Comparison of ENCODE assay signal across 1 cellular context in the genomic region with DNA sequence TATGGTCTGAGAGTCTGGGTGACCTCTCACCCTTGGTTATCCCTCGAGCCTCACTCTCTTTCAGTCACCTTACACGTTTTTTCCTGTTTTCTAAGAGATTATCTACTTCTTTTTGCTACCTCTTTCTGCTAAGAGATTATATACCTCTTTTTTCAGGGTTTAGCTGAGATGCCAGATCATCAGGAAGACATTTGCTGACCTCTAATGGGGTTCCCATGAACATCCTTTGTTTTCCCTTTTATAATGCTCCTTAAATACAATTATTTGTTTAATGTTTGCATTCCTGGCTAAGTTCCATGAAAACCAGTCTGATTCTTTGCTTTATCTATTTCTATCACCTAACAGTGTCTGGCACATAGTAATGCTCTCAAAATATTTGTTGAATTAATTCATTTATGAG.
TF ChIP-seq lines count a peak whose summit lies in the region.

No MANE protein-coding gene starts in this region.

TF ChIP-seq in GM12878, 131 proteins besides CTCF, POLR2A, EP300 and RAD21:
- TF ChIP-seq NRF1 (conservative IDR thresholded peaks at IDR 0.05; ENCODE audit: low read depth, low read length) = no peak
- no peak for TF ChIP-seq RFX5 (IDR thresholded peaks at IDR 0.05; ENCODE audit: low read depth, low read length)
- no peak for TF ChIP-seq MXI1 (IDR thresholded peaks at IDR 0.05; ENCODE audit: low read depth, low read length)
- TF ChIP-seq, protein P1, sequence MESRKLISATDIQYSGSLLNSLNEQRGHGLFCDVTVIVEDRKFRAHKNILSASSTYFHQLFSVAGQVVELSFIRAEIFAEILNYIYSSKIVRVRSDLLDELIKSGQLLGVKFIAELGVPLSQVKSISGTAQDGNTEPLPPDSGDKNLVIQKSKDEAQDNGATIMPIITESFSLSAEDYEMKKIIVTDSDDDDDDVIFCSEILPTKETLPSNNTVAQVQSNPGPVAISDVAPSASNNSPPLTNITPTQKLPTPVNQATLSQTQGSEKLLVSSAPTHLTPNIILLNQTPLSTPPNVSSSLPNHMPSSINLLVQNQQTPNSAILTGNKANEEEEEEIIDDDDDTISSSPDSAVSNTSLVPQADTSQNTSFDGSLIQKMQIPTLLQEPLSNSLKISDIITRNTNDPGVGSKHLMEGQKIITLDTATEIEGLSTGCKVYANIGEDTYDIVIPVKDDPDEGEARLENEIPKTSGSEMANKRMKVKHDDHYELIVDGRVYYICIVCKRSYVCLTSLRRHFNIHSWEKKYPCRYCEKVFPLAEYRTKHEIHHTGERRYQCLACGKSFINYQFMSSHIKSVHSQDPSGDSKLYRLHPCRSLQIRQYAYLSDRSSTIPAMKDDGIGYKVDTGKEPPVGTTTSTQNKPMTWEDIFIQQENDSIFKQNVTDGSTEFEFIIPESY (IDR thresholded peaks at IDR 0.05) = no peak
- TF ChIP-seq, protein P2, sequence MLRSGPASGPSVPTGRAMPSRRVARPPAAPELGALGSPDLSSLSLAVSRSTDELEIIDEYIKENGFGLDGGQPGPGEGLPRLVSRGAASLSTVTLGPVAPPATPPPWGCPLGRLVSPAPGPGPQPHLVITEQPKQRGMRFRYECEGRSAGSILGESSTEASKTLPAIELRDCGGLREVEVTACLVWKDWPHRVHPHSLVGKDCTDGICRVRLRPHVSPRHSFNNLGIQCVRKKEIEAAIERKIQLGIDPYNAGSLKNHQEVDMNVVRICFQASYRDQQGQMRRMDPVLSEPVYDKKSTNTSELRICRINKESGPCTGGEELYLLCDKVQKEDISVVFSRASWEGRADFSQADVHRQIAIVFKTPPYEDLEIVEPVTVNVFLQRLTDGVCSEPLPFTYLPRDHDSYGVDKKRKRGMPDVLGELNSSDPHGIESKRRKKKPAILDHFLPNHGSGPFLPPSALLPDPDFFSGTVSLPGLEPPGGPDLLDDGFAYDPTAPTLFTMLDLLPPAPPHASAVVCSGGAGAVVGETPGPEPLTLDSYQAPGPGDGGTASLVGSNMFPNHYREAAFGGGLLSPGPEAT (IDR thresholded peaks at IDR 0.05; ENCODE audit: low read depth) = no peak
- TF ChIP-seq RELA (IDR thresholded peaks at IDR 0.05; ENCODE audit: borderline replicate concordance, partially characterized antibody) = no peak
- TF ChIP-seq, protein P3, sequence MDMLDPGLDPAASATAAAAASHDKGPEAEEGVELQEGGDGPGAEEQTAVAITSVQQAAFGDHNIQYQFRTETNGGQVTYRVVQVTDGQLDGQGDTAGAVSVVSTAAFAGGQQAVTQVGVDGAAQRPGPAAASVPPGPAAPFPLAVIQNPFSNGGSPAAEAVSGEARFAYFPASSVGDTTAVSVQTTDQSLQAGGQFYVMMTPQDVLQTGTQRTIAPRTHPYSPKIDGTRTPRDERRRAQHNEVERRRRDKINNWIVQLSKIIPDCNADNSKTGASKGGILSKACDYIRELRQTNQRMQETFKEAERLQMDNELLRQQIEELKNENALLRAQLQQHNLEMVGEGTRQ (IDR thresholded peaks at IDR 0.05; ENCODE audit: borderline replicate concordance, low read depth, low read length) = no peak
- TF ChIP-seq FOS (IDR thresholded peaks at IDR 0.05; ENCODE audit: borderline replicate concordance, extremely low read depth, insufficient read length) = no peak
- TF ChIP-seq LARP7 (IDR thresholded peaks at IDR 0.05) = no peak
- no peak for TF ChIP-seq SREBF2 (IDR thresholded peaks at IDR 0.05; ENCODE audit: low read length)
- TF ChIP-seq, protein P4, sequence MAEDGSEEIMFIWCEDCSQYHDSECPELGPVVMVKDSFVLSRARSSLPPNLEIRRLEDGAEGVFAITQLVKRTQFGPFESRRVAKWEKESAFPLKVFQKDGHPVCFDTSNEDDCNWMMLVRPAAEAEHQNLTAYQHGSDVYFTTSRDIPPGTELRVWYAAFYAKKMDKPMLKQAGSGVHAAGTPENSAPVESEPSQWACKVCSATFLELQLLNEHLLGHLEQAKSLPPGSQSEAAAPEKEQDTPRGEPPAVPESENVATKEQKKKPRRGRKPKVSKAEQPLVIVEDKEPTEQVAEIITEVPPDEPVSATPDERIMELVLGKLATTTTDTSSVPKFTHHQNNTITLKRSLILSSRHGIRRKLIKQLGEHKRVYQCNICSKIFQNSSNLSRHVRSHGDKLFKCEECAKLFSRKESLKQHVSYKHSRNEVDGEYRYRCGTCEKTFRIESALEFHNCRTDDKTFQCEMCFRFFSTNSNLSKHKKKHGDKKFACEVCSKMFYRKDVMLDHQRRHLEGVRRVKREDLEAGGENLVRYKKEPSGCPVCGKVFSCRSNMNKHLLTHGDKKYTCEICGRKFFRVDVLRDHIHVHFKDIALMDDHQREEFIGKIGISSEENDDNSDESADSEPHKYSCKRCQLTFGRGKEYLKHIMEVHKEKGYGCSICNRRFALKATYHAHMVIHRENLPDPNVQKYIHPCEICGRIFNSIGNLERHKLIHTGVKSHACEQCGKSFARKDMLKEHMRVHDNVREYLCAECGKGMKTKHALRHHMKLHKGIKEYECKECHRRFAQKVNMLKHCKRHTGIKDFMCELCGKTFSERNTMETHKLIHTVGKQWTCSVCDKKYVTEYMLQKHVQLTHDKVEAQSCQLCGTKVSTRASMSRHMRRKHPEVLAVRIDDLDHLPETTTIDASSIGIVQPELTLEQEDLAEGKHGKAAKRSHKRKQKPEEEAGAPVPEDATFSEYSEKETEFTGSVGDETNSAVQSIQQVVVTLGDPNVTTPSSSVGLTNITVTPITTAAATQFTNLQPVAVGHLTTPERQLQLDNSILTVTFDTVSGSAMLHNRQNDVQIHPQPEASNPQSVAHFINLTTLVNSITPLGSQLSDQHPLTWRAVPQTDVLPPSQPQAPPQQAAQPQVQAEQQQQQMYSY (CRISPR knock-in tag; IDR thresholded peaks at IDR 0.05) = no peak
- TF ChIP-seq, protein P5, sequence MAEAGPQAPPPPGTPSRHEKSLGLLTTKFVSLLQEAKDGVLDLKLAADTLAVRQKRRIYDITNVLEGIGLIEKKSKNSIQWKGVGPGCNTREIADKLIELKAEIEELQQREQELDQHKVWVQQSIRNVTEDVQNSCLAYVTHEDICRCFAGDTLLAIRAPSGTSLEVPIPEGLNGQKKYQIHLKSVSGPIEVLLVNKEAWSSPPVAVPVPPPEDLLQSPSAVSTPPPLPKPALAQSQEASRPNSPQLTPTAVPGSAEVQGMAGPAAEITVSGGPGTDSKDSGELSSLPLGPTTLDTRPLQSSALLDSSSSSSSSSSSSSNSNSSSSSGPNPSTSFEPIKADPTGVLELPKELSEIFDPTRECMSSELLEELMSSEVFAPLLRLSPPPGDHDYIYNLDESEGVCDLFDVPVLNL (IDR thresholded peaks at IDR 0.05; ENCODE audit: low read depth, low read length) = no peak
- TF ChIP-seq, protein P6, sequence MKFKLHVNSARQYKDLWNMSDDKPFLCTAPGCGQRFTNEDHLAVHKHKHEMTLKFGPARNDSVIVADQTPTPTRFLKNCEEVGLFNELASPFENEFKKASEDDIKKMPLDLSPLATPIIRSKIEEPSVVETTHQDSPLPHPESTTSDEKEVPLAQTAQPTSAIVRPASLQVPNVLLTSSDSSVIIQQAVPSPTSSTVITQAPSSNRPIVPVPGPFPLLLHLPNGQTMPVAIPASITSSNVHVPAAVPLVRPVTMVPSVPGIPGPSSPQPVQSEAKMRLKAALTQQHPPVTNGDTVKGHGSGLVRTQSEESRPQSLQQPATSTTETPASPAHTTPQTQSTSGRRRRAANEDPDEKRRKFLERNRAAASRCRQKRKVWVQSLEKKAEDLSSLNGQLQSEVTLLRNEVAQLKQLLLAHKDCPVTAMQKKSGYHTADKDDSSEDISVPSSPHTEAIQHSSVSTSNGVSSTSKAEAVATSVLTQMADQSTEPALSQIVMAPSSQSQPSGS (IDR thresholded peaks at IDR 0.05; ENCODE audit: low read length) = no peak
